In genomic region chr5:1919209-1919566, GRCh38 we compare ENCODE assay signal across 1 cellular context.
TF ChIP-seq lines count a peak whose summit lies in the region.

No MANE protein-coding gene starts in this region.

TF ChIP-seq in HepG2, 621 proteins besides CTCF, POLR2A, EP300 and RAD21:
- no peak for TF ChIP-seq EHMT2 (IDR thresholded peaks at IDR 0.05; ENCODE audit: borderline replicate concordance, low read depth, low read length)
- no peak for TF ChIP-seq GPN1 (CRISPR knock-in tag; IDR thresholded peaks at IDR 0.05; ENCODE audit: borderline replicate concordance)
- TF ChIP-seq NFE2L2 (IDR thresholded peaks at IDR 0.05; ENCODE audit: low read length) = peak; percentile 37; the same call in 1 of the 2 replicates
